10 cellular contexts compared by ENCODE assay signal in genomic region chr2:237165405-237166276, GRCh38.
DNase-seq lines count a peak whose midpoint lies in the region; ATAC-seq, FAIRE-seq and TF ChIP-seq lines count a peak whose summit lies in the region.
"Had no signal": no experiment of that assay in that cellular context is flagged by ENCODE, and none has a peak within 500 bp of the region (broad histone marks: within the 10 kb centered on the region; RNA-seq: fewer than 3 reads in every experiment).

No MANE protein-coding gene starts in this region.

- no peaks in the 10 kb centered on the region for H3K27me3 ChIP-seq in ACC112 (ENCODE audit: insufficient read depth, low read length)
- H3K27me3 ChIP-seq in keratinocyte (ENCODE audit: control insufficient read depth, extremely low read depth, insufficient read depth, low read length) = no peaks in the 10 kb centered on the region

- no peak overlapping the region for H3K4me3 ChIP-seq in ACC112 (ENCODE audit: low read depth, low read length)
- H3K4me3 ChIP-seq in keratinocyte (ENCODE audit: control insufficient read depth in 2 of 3, extremely low read depth in 1 of 3, insufficient read depth in 2 of 3, low read depth in 1 of 3, low read length in 3 of 3) = no peak overlapping the region

- DNase-seq in GM13976 (ENCODE audit: low spot score) = no peak
- peak; percentile 58 for DNase-seq in SW480 (ENCODE audit: low spot score)
- DNase-seq in keratinocyte (ENCODE audit: low read depth, low spot score) = no peak
- DNase-seq in caudate nucleus (lab: John Stamatoyannopoulos, UW) = no peak
- no peak for DNase-seq in activated T-cell treated with anti-CD3 and anti-CD28 coated beads, Interleukin-2, amount 50 U/mL, for 48 hours
- DNase-seq: KG1 had no signal

- H3K9me3 ChIP-seq in keratinocyte (ENCODE audit: control insufficient read depth, low read depth, low read length) = no peaks in the 10 kb centered on the region

- no peaks in the 10 kb centered on the region for H3K9me1 ChIP-seq in keratinocyte (ENCODE audit: control insufficient read depth, extremely low read depth, insufficient read depth, low read length)

- H3K4me3 Mint-ChIP-seq in activated T-helper 17 cell treated with anti-CD3 and anti-CD28 coated beads, Interleukin-2, amount 50 U/mL, for 72 hours = no peak overlapping the region

- H3K9ac ChIP-seq in keratinocyte (ENCODE audit: control insufficient read depth, extremely low read depth, insufficient read depth, low read length) = no peak overlapping the region

- H4K20me1 ChIP-seq in keratinocyte (ENCODE audit: control insufficient read depth, extremely low read depth, insufficient read depth, low read length) = no peaks in the 10 kb centered on the region

- H3K27ac Mint-ChIP-seq in activated T-helper 17 cell treated with anti-CD3 and anti-CD28 coated beads, Interleukin-2, amount 50 U/mL, for 72 hours = no peak overlapping the region

- no peak overlapping the region for H3K4me2 ChIP-seq in keratinocyte (ENCODE audit: control insufficient read depth, extremely low read depth, insufficient read depth, low read depth, low read length)

- H3K27me3 Mint-ChIP-seq in activated T-helper 17 cell treated with anti-CD3 and anti-CD28 coated beads, Interleukin-2, amount 50 U/mL, for 72 hours = peaks cover 28% of the 10 kb centered on the region

- dilution Hi-C loops in keratinocyte (cut with MboI; ENCODE audit: extremely low pct_ligation_motif_present, low sequenced_read_pairs) = no loop called here

- peaks cover 8% of the 10 kb centered on the region; the same call in 1 of the 2 replicates for H3K36me3 ChIP-seq in ACC112 (ENCODE audit: insufficient read depth, low read length)
- H3K36me3 ChIP-seq in keratinocyte (ENCODE audit: control insufficient read depth in 2 of 2, extremely low read depth in 1 of 2, insufficient read depth in 2 of 2, low read length in 2 of 2) = no peaks in the 10 kb centered on the region

- H3K36me3 Mint-ChIP-seq in activated T-helper 17 cell treated with anti-CD3 and anti-CD28 coated beads, Interleukin-2, amount 50 U/mL, for 72 hours (ENCODE audit: low read depth) = no peaks in the 10 kb centered on the region

- no peaks in the 10 kb centered on the region for H3K9me3 Mint-ChIP-seq in activated T-helper 17 cell treated with anti-CD3 and anti-CD28 coated beads, Interleukin-2, amount 50 U/mL, for 72 hours

- H3K4me1 ChIP-seq in ACC112 (ENCODE audit: control insufficient read depth, insufficient read depth, low read length, unreplicated experiment) = peaks cover 3% of the 10 kb centered on the region
- no peaks in the 10 kb centered on the region for H3K4me1 ChIP-seq in keratinocyte (ENCODE audit: control insufficient read depth, extremely low read depth, insufficient read depth, low read length)

- peak; percentile 59 for FAIRE-seq in keratinocyte (lab: Jason Lieb, UNC)
- FAIRE-seq: GM18507 had no signal

- in situ Hi-C loops in GM13976 (cut with MboI; ENCODE audit: low sequenced_read_pairs, unreplicated experiment) = no loop called here

- H2AFZ ChIP-seq in ACC112 (ENCODE audit: low read length, unreplicated experiment) (no peak overlapping the region), keratinocyte (ENCODE audit: control insufficient read depth, low read length) (no peak overlapping the region)

- TF ChIP-seq CTCF in GM13976 (IDR thresholded peaks at IDR 0.05; ENCODE audit: borderline replicate concordance, control extremely low read depth, extremely low read depth, insufficient read depth, missing control alignments) = peak; percentile 17
- TF ChIP-seq CTCF in keratinocyte (optimal IDR thresholded peaks at IDR 0.05 in 1 of 3, IDR thresholded peaks at IDR 0.05 in 1 of 3, conservative IDR thresholded peaks at IDR 0.05 in 1 of 3; ENCODE audit: extremely low read depth in 1 of 3, insufficient read depth in 2 of 3, low read length in 3 of 3) = peak; percentile 70 to 77 (median 71)

- H3K27ac ChIP-seq in ACC112 (ENCODE audit: low read depth, low read length) (peak overlapping the region; percentile 10; the same call in 1 of the 2 replicates), keratinocyte (ENCODE audit: control insufficient read depth, insufficient read depth, low read length) (no peak overlapping the region), caudate nucleus (ENCODE audit: low read depth, low read length) (no peak overlapping the region)

- H3K4me1 Mint-ChIP-seq in activated T-helper 17 cell treated with anti-CD3 and anti-CD28 coated beads, Interleukin-2, amount 50 U/mL, for 72 hours = no peaks in the 10 kb centered on the region

- no peak for ATAC-seq in activated T-helper 17 cell treated with anti-CD3 and anti-CD28 coated beads, Interleukin-2, amount 50 U/mL, for 72 hours (replicated peaks)
- no peak for ATAC-seq in HG02938 (IDR thresholded peaks at IDR 0.05; ENCODE audit: unreplicated experiment)

- no peaks in the 10 kb centered on the region for H3K79me2 ChIP-seq in ACC112 (ENCODE audit: control insufficient read depth, insufficient read depth, low read length, unreplicated experiment)
- no peaks in the 10 kb centered on the region for H3K79me2 ChIP-seq in keratinocyte (ENCODE audit: control insufficient read depth, insufficient read depth, low read length)
